In genomic region chr20:34892671-34893070, GRCh38 we compare ENCODE assay signal across 19 cellular contexts. TPM values are rescaled to one million over a fixed set of nuclear protein-coding genes. Genes with fewer than 3 reads are reported as not detected.
A peak's percentile ranks its signal among the peaks of the same experiment; 100 is the strongest.
DNase-seq lines count a peak whose midpoint lies in the region; ATAC-seq and TF ChIP-seq lines count a peak whose summit lies in the region.
"Had no signal": no experiment of that assay in that cellular context is flagged by ENCODE, and none has a peak within 500 bp of the region (broad histone marks: within the 10 kb centered on the region; RNA-seq: fewer than 3 reads in every experiment).

No MANE protein-coding gene starts in this region.

- H3K9me3 ChIP-seq in hepatocyte (ENCODE audit: low read depth) = no peaks in the 10 kb centered on the region
- H3K9me3 ChIP-seq: BLaER1 treated with 17β-estradiol and CSF1 and Interleukin-3, amounts not matched to agents 10 nM and 100 nM; Peyer's patch had no signal

- H3K4me2 ChIP-seq in hepatocyte = no peak overlapping the region

- H3K4me3 Mint-ChIP-seq in activated naive CD8-positive, alpha-beta T cell treated with anti-CD3 and anti-CD28 coated beads, Interleukin-2, amount 10 ng/mL, durations not matched to agents 7 days and 5 days = no peak overlapping the region
- H3K4me3 Mint-ChIP-seq in activated naive CD8-positive, alpha-beta T cell treated with anti-CD3 and anti-CD28 coated beads for 36 hours = no peak overlapping the region
- peak overlapping the region; percentile 43 for H3K4me3 Mint-ChIP-seq in activated T-helper 17 cell treated with anti-CD3 and anti-CD28 coated beads, Interleukin-2, amount 50 U/mL, for 72 hours
- H3K4me3 Mint-ChIP-seq in stimulated activated memory B cell treated with anti-CD40 and anti-IgM and Interleukin-4, amounts not matched to agents 10 μg/mL and 1 μg/mL and 100 μg/mL, for 72 hours = no peak overlapping the region

- H2AFZ ChIP-seq in hepatocyte = no peak overlapping the region

- H3K4me1 Mint-ChIP-seq in activated naive CD8-positive, alpha-beta T cell treated with anti-CD3 and anti-CD28 coated beads, Interleukin-2, amount 10 ng/mL, durations not matched to agents 7 days and 5 days = peaks cover 36% of the 10 kb centered on the region
- H3K4me1 Mint-ChIP-seq in activated naive CD8-positive, alpha-beta T cell treated with anti-CD3 and anti-CD28 coated beads for 36 hours = peaks cover 22% of the 10 kb centered on the region
- peaks cover 34% of the 10 kb centered on the region for H3K4me1 Mint-ChIP-seq in activated T-helper 17 cell treated with anti-CD3 and anti-CD28 coated beads, Interleukin-2, amount 50 U/mL, for 72 hours
- H3K4me1 Mint-ChIP-seq in stimulated activated memory B cell treated with anti-CD40 and anti-IgM and Interleukin-4, amounts not matched to agents 10 μg/mL and 1 μg/mL and 100 μg/mL, for 72 hours = peaks cover 10% of the 10 kb centered on the region

- peaks cover 21% of the 10 kb centered on the region for H3K36me3 Mint-ChIP-seq in activated naive CD8-positive, alpha-beta T cell treated with anti-CD3 and anti-CD28 coated beads, Interleukin-2, amount 10 ng/mL, durations not matched to agents 7 days and 5 days
- H3K36me3 Mint-ChIP-seq in activated naive CD8-positive, alpha-beta T cell treated with anti-CD3 and anti-CD28 coated beads for 36 hours = peaks cover 2% of the 10 kb centered on the region
- H3K36me3 Mint-ChIP-seq in activated T-helper 17 cell treated with anti-CD3 and anti-CD28 coated beads, Interleukin-2, amount 50 U/mL, for 72 hours (ENCODE audit: low read depth) = no peaks in the 10 kb centered on the region
- H3K36me3 Mint-ChIP-seq in stimulated activated memory B cell treated with anti-CD40 and anti-IgM and Interleukin-4, amounts not matched to agents 10 μg/mL and 1 μg/mL and 100 μg/mL, for 72 hours = peaks cover 11% of the 10 kb centered on the region

- no peak overlapping the region for H3K4me3 ChIP-seq in hepatocyte
- H3K4me3 ChIP-seq: BLaER1 treated with 17β-estradiol and CSF1 and Interleukin-3, amounts not matched to agents 10 nM and 100 nM; Peyer's patch had no signal

- H3K27ac Mint-ChIP-seq in activated naive CD8-positive, alpha-beta T cell treated with anti-CD3 and anti-CD28 coated beads, Interleukin-2, amount 10 ng/mL, durations not matched to agents 7 days and 5 days = peak overlapping the region; percentile 57
- no peak overlapping the region for H3K27ac Mint-ChIP-seq in activated naive CD8-positive, alpha-beta T cell treated with anti-CD3 and anti-CD28 coated beads for 36 hours
- peak overlapping the region; percentile 81 for H3K27ac Mint-ChIP-seq in activated T-helper 17 cell treated with anti-CD3 and anti-CD28 coated beads, Interleukin-2, amount 50 U/mL, for 72 hours
- H3K27ac Mint-ChIP-seq in stimulated activated memory B cell treated with anti-CD40 and anti-IgM and Interleukin-4, amounts not matched to agents 10 μg/mL and 1 μg/mL and 100 μg/mL, for 72 hours = no peak overlapping the region

- no peaks in the 10 kb centered on the region for H4K20me1 ChIP-seq in hepatocyte (ENCODE audit: insufficient read depth, poor library complexity, severe bottlenecking)
- H4K20me1 ChIP-seq: BLaER1 treated with 17β-estradiol and CSF1 and Interleukin-3, amounts not matched to agents 10 nM and 100 nM had no signal

- H3K4me1 ChIP-seq in hepatocyte (ENCODE audit: insufficient read depth) = peaks cover 8% of the 10 kb centered on the region

- no peak overlapping the region for H3K27ac ChIP-seq in hepatocyte
- H3K27ac ChIP-seq: Peyer's patch had no signal

- H3K9me3 Mint-ChIP-seq in activated naive CD8-positive, alpha-beta T cell treated with anti-CD3 and anti-CD28 coated beads, Interleukin-2, amount 10 ng/mL, durations not matched to agents 7 days and 5 days = no peaks in the 10 kb centered on the region
- H3K9me3 Mint-ChIP-seq in activated naive CD8-positive, alpha-beta T cell treated with anti-CD3 and anti-CD28 coated beads for 36 hours = no peaks in the 10 kb centered on the region
- H3K9me3 Mint-ChIP-seq in activated T-helper 17 cell treated with anti-CD3 and anti-CD28 coated beads, Interleukin-2, amount 50 U/mL, for 72 hours = no peaks in the 10 kb centered on the region
- no peaks in the 10 kb centered on the region for H3K9me3 Mint-ChIP-seq in stimulated activated memory B cell treated with anti-CD40 and anti-IgM and Interleukin-4, amounts not matched to agents 10 μg/mL and 1 μg/mL and 100 μg/mL, for 72 hours

- H3K36me3 ChIP-seq in hepatocyte (replicated peaks; ENCODE audit: insufficient read depth, low read depth) = no peaks in the 10 kb centered on the region

- 100% methylated on average over 2 of the region's 2 CpGs for WGBS in hepatocyte (ENCODE audit: low lambda C conversion rate, missing lambda C conversion rate)

- H3K9me2 ChIP-seq in hepatocyte (replicated peaks; ENCODE audit: insufficient read depth) = no peaks in the 10 kb centered on the region

- DNase-seq in NCI-H2171 treated with DMSO at 0.1 percent for 48 hours (lab: John Stamatoyannopoulos, UW) = peak; percentile 11
- no peak for DNase-seq in NCI-H2171 (lab: John Stamatoyannopoulos, UW)
- no peak for DNase-seq in activated naive CD8-positive, alpha-beta T cell treated with anti-CD3 and anti-CD28 coated beads, Interleukin-2, amount 10 ng/mL, durations not matched to agents 7 days and 5 days
- DNase-seq in activated naive CD8-positive, alpha-beta T cell treated with anti-CD3 and anti-CD28 coated beads for 36 hours = no peak
- DNase-seq in hepatocyte (ENCODE audit: low spot score) = no peak
- DNase-seq: 8988T; DMS153; EL; NCI-H1436; NCI-H2029 treated with DMSO at 0.1 percent for 48 hours; NCI-H345; NCI-H526 treated with DMSO at 0.1 percent for 48 hours; NK-92 treated with Interleukin-12 subunit alpha and Interleukin-12 subunit beta, amount 100 ng/mL, for 24 hours; Peyer's patch; Right ventricle myocardium superior had no signal

- peaks cover 10% of the 10 kb centered on the region for H3K79me2 ChIP-seq in hepatocyte

- ATAC-seq in activated naive CD8-positive, alpha-beta T cell treated with anti-CD3 and anti-CD28 coated beads, Interleukin-2, amount 10 ng/mL, durations not matched to agents 7 days and 5 days (ENCODE audit: low read depth) = no peak
- no peak for ATAC-seq in activated T-helper 17 cell treated with anti-CD3 and anti-CD28 coated beads, Interleukin-2, amount 50 U/mL, for 72 hours (replicated peaks)
- peak; percentile 60 for ATAC-seq in stimulated activated memory B cell treated with anti-CD40 and anti-IgM and Interleukin-4, amounts not matched to agents 10 μg/mL and 1 μg/mL and 100 μg/mL, for 72 hours
- ATAC-seq in GM19455 (IDR thresholded peaks at IDR 0.05; ENCODE audit: unreplicated experiment) = no peak

- no peaks in the 10 kb centered on the region for H3K27me3 Mint-ChIP-seq in activated naive CD8-positive, alpha-beta T cell treated with anti-CD3 and anti-CD28 coated beads, Interleukin-2, amount 10 ng/mL, durations not matched to agents 7 days and 5 days
- H3K27me3 Mint-ChIP-seq in activated naive CD8-positive, alpha-beta T cell treated with anti-CD3 and anti-CD28 coated beads for 36 hours = no peaks in the 10 kb centered on the region
- no peaks in the 10 kb centered on the region for H3K27me3 Mint-ChIP-seq in activated T-helper 17 cell treated with anti-CD3 and anti-CD28 coated beads, Interleukin-2, amount 50 U/mL, for 72 hours
- no peaks in the 10 kb centered on the region for H3K27me3 Mint-ChIP-seq in stimulated activated memory B cell treated with anti-CD40 and anti-IgM and Interleukin-4, amounts not matched to agents 10 μg/mL and 1 μg/mL and 100 μg/mL, for 72 hours

- no peaks in the 10 kb centered on the region for H3K27me3 ChIP-seq in hepatocyte
- H3K27me3 ChIP-seq: BLaER1 treated with 17β-estradiol and CSF1 and Interleukin-3, amounts not matched to agents 10 nM and 100 nM; Peyer's patch had no signal

- no peak for TF ChIP-seq CTCF in hepatocyte (IDR thresholded peaks at IDR 0.05; ENCODE audit: poor library complexity)

- POLR2A ChIA-PET in activated naive CD8-positive, alpha-beta T cell treated with anti-CD3 and anti-CD28 coated beads, Interleukin-2, amount 10 ng/mL, durations not matched to agents 7 days and 5 days (lab: Charles Lee) = interaction anchor here (1.0 kb wide), 1 partner anchor 14 kb away, joined by 4 read pairs; no protein-coding TSS in a partner anchor

RNA-seq across cellular contexts. Expression of gene ACSS2, which starts 16.3 kb away (rescaled TPM):
- 10 to 100 TPM; 27.4 to 29.6 TPM for total RNA-seq in activated naive CD8-positive, alpha-beta T cell treated with anti-CD3 and anti-CD28 coated beads, Interleukin-2, amount 10 ng/mL, durations not matched to agents 7 days and 5 days
- total RNA-seq in activated naive CD8-positive, alpha-beta T cell treated with anti-CD3 and anti-CD28 coated beads for 36 hours = 10 to 100 TPM in 1 of 2 experiments, 1 to 10 TPM in 1; 8.7 to 11.0 TPM
- total RNA-seq in activated T-helper 17 cell treated with anti-CD3 and anti-CD28 coated beads, Interleukin-2, amount 50 U/mL, for 72 hours = 10 to 100 TPM; 31.7 to 42.0 TPM
- total RNA-seq in hepatocyte = 59.5 and 91.9 TPM in 2 replicates
- 52.0 and 56.2 TPM in 2 replicates for polyA plus RNA-seq in hepatocyte

RNA-seq across cellular contexts. Expression of gene GGT7, which starts 20.0 kb away (rescaled TPM):
- total RNA-seq in activated naive CD8-positive, alpha-beta T cell treated with anti-CD3 and anti-CD28 coated beads, Interleukin-2, amount 10 ng/mL, durations not matched to agents 7 days and 5 days = 10 to 100 TPM; 19.8 to 20.1 TPM
- 10 to 100 TPM; 10.5 to 10.9 TPM for total RNA-seq in activated naive CD8-positive, alpha-beta T cell treated with anti-CD3 and anti-CD28 coated beads for 36 hours
- total RNA-seq in activated T-helper 17 cell treated with anti-CD3 and anti-CD28 coated beads, Interleukin-2, amount 50 U/mL, for 72 hours = 10 to 100 TPM in 1 of 2 donors, 1 to 10 TPM in 1; 7.3 to 21.1 TPM
- 4.9 and 9.8 TPM in 2 replicates for total RNA-seq in hepatocyte
- polyA plus RNA-seq in hepatocyte = 18.2 and 23.9 TPM in 2 replicates

Comparison
In these comparisons a context has a peak if more than half of its experiments do, and no peak if none do; other contexts are left out.
1. H3K27ac Mint-ChIP-seq: peak in activated naive CD8-positive, alpha-beta T cell treated with anti-CD3 and anti-CD28 coated beads, Interleukin-2, amount 10 ng/mL, durations not matched to agents 7 days and 5 days (single experiment) and activated T-helper 17 cell treated with anti-CD3 and anti-CD28 coated beads, Interleukin-2, amount 50 U/mL, for 72 hours (single experiment); none in activated naive CD8-positive, alpha-beta T cell treated with anti-CD3 and anti-CD28 coated beads for 36 hours (single experiment) and stimulated activated memory B cell treated with anti-CD40 and anti-IgM and Interleukin-4, amounts not matched to agents 10 μg/mL and 1 μg/mL and 100 μg/mL, for 72 hours (single experiment).